In genomic region chr9:137267933-137268355, GRCh38 we compare ENCODE assay signal across 16 cellular contexts. TPM values are rescaled to one million over a fixed set of nuclear protein-coding genes. Genes with fewer than 3 reads are reported as not detected.
DNase-seq lines count a peak whose midpoint lies in the region; ATAC-seq, FAIRE-seq and TF ChIP-seq lines count a peak whose summit lies in the region.
"Had no signal": no experiment of that assay in that cellular context is flagged by ENCODE, and none has a peak within 500 bp of the region (broad histone marks: within the 10 kb centered on the region; RNA-seq: fewer than 3 reads in every experiment).

No MANE protein-coding gene starts in this region.

- H3K27ac ChIP-seq in 22Rv1: peak overlapping the region; percentile 98
- peak overlapping the region; percentile 94 for H3K27ac ChIP-seq in RWPE1
- no peak overlapping the region for H3K27ac ChIP-seq in CD4-positive, alpha-beta T cell (ENCODE audit: low read depth, low read length)
- H3K27ac ChIP-seq: neural progenitor cell had no signal

- DNase-seq in GM18507 (ENCODE audit: extremely low spot score, insufficient read length, low read depth) (no peak), RWPE1 (ENCODE audit: low spot score) (no peak), iris pigment epithelial cell (ENCODE audit: low read depth) (peak; percentile 68), NCI-H226 (no peak), epidermal melanocyte (ENCODE audit: insufficient read length, low spot score) (no peak)
- no peak for DNase-seq in CD4-positive, alpha-beta T cell
- DNase-seq: activated CD4-positive, alpha-beta T cell treated with anti-CD3 and anti-CD28 coated beads, Interleukin-2, amount 50 U/mL, for 4 hours; activated effector memory CD4-positive, alpha-beta T cell treated with Interleukin-2 at 50 U/mL for 16 hours; hippocampal formation; NCI-H2171; T-helper 1 cell had no signal

- H3K36me3 Mint-ChIP-seq in CD4-positive, alpha-beta T cell (ENCODE audit: low read depth): peaks cover 48% of the 10 kb centered on the region

- H3K27me3 Mint-ChIP-seq in CD4-positive, alpha-beta T cell: no peaks in the 10 kb centered on the region

- no peaks in the 10 kb centered on the region for H3K27me3 ChIP-seq in CD4-positive, alpha-beta T cell (ENCODE audit: control insufficient read depth, insufficient read depth, low read length)
- H3K27me3 ChIP-seq: neural progenitor cell had no signal

- CTCF ChIA-PET in RWPE1 (lab: Yijun Ruan, JAX): no interaction called here
- CTCF ChIA-PET in CD4-positive, alpha-beta T cell (lab: Charles Lee): interaction anchor here (0.6 kb wide), 1 partner anchor 14 kb away, joined by 3 read pairs; no protein-coding TSS in a partner anchor

- no peak overlapping the region for H3K27ac Mint-ChIP-seq in CD4-positive, alpha-beta T cell
- H3K27ac Mint-ChIP-seq: neural progenitor cell had no signal

- ATAC-seq in CD4-positive, alpha-beta T cell (ENCODE audit: poor library complexity): no peak
- ATAC-seq in GM21528 (IDR thresholded peaks at IDR 0.05; ENCODE audit: low FRiP score, unreplicated experiment): no peak

- TF ChIP-seq CTCF in 22Rv1 (IDR thresholded peaks at IDR 0.05): no peak
- TF ChIP-seq CTCF in RWPE1 (conservative IDR thresholded peaks at IDR 0.05; ENCODE audit: low read depth): no peak
- no peak for TF ChIP-seq CTCF in CD4-positive, alpha-beta T cell (IDR thresholded peaks at IDR 0.05)

- no peaks in the 10 kb centered on the region for H3K9me3 Mint-ChIP-seq in CD4-positive, alpha-beta T cell
- H3K9me3 Mint-ChIP-seq: neural progenitor cell had no signal

- H3K9me3 ChIP-seq in CD4-positive, alpha-beta T cell (ENCODE audit: control insufficient read depth, low read length): no peaks in the 10 kb centered on the region

- peaks cover 8% of the 10 kb centered on the region for H3K4me1 Mint-ChIP-seq in CD4-positive, alpha-beta T cell (ENCODE audit: low read depth)
- H3K4me1 Mint-ChIP-seq: neural progenitor cell had no signal

- H3K4me3 Mint-ChIP-seq in CD4-positive, alpha-beta T cell: no peak overlapping the region
- H3K4me3 Mint-ChIP-seq: neural progenitor cell had no signal

- POLR2A ChIA-PET in RWPE1 (lab: Yijun Ruan, JAX; ENCODE audit: low non-redundant PET): interaction anchor here (0.6 kb wide), 1 partner anchor 178 kb away, joined by 4 read pairs; no protein-coding TSS in a partner anchor
- POLR2A ChIA-PET in CD4-positive, alpha-beta T cell (lab: Charles Lee): interaction anchor here (1.3 kb wide), 1 partner anchor 12 kb away, joined by 3 read pairs; the partner anchor contains the start of gene NELFB

- intact Hi-C loops in CD4-positive, alpha-beta T cell (cut with DNase I, micrococcal nuclease): no loop called here

- peak; percentile 80 for FAIRE-seq in GM18507 (lab: Jason Lieb, UNC)
- FAIRE-seq: urothelium cell line had no signal

RNA-seq across cellular contexts. Expression of gene TOR4A, which starts 9.6 kb away (rescaled TPM):
- total RNA-seq in CD4-positive, alpha-beta T cell: under 1 TPM; 0.67 to 0.80 TPM

RNA-seq across cellular contexts. Expression of gene NELFB, which starts 12.8 kb away (rescaled TPM):
- 10 to 100 TPM; 20.7 to 21.2 TPM for total RNA-seq in CD4-positive, alpha-beta T cell

RNA-seq across cellular contexts. Expression of gene STPG3, which starts 16.9 kb away (rescaled TPM):
- total RNA-seq in CD4-positive, alpha-beta T cell: not detected
- total RNA-seq: lower leg skin had no signal

RNA-seq across cellular contexts. Expression of gene TUBB4B, which starts 26.9 kb away (rescaled TPM):
- total RNA-seq in CD4-positive, alpha-beta T cell: 10 to 100 TPM; 93.8 to 98.2 TPM

RNA-seq across cellular contexts. Expression of gene NRARP, which starts 34.1 kb away (rescaled TPM):
- total RNA-seq in CD4-positive, alpha-beta T cell: 1 to 10 TPM in 1 of 2 experiments, under 1 TPM in 1; 0.96 to 1.4 TPM
